In genomic region chr1:93304716-93305138, GRCh38 we compare ENCODE assay signal across 8 cellular contexts. TPM values are rescaled to one million over a fixed set of nuclear protein-coding genes. Genes with fewer than 3 reads are reported as not detected.
A peak's percentile ranks its signal among the peaks of the same experiment; 100 is the strongest.
DNase-seq lines count a peak whose midpoint lies in the region; ATAC-seq, FAIRE-seq and TF ChIP-seq lines count a peak whose summit lies in the region.

No MANE protein-coding gene starts in this region.

- no peaks in the 10 kb centered on the region for H3K27me3 Mint-ChIP-seq in activated CD4-positive, alpha-beta T cell treated with anti-CD3 and anti-CD28 coated beads, Interleukin-2, amount 10 ng/mL, durations not matched to agents 24 days and 14 days

- H3K79me2 ChIP-seq in neural cell (replicated peaks; ENCODE audit: insufficient read depth, low read length), result no peaks in the 10 kb centered on the region

- peak; percentile 65 for DNase-seq in EL
- peak; percentile 43 for DNase-seq in NCI-H345 treated with DMSO at 0.1 percent for 48 hours (lab: John Stamatoyannopoulos, UW; ENCODE audit: unreplicated experiment)
- peak; percentile 86 for DNase-seq in activated CD4-positive, alpha-beta T cell treated with anti-CD3 and anti-CD28 coated beads, Interleukin-2, amount 10 ng/mL, durations not matched to agents 24 days and 14 days
- no peak for DNase-seq in esophagus muscularis mucosa (ENCODE audit: extremely low spot score)
- DNase-seq in urothelium cell line (ENCODE audit: low spot score), result peak; percentile 46

- H2AFZ ChIP-seq in neural cell (ENCODE audit: low read depth, low read length), result no peak overlapping the region

- peak; percentile 54 for ATAC-seq in HG02678 (IDR thresholded peaks at IDR 0.05; ENCODE audit: unreplicated experiment)
- no peak for ATAC-seq in HG03097 (IDR thresholded peaks at IDR 0.05; ENCODE audit: low FRiP score, unreplicated experiment)

- TF ChIP-seq EP300 in esophagus muscularis mucosa (IDR thresholded peaks at IDR 0.05) (no peak), neural cell (conservative IDR thresholded peaks at IDR 0.05; ENCODE audit: poor library complexity, severe bottlenecking) (no peak)

- intact Hi-C loops in activated CD4-positive, alpha-beta T cell treated with anti-CD3 and anti-CD28 coated beads, Interleukin-2, amount 10 ng/mL, durations not matched to agents 24 days and 14 days (cut with micrococcal nuclease), result loop anchor here (2.0 to 10.0 kb wide), 3 partner anchors 42 to 320 kb away; no protein-coding TSS in a partner anchor
- intact Hi-C loops in esophagus muscularis mucosa (cut with DNase I), result loop anchor here (10.0 kb wide), 3 partner anchors 130 to 540 kb away; no protein-coding TSS in a partner anchor

- H3K36me3 Mint-ChIP-seq in activated CD4-positive, alpha-beta T cell treated with anti-CD3 and anti-CD28 coated beads, Interleukin-2, amount 10 ng/mL, durations not matched to agents 24 days and 14 days (ENCODE audit: low read depth), result peaks cover under 1% of the 10 kb centered on the region

- TF ChIP-seq CTCF in esophagus muscularis mucosa (IDR thresholded peaks at IDR 0.05), result peak; percentile 74 to 93 (median 85)
- TF ChIP-seq CTCF in neural cell (IDR thresholded peaks at IDR 0.05; ENCODE audit: poor library complexity, severe bottlenecking), result peak; percentile 90

- H3F3A ChIP-seq in neural cell (ENCODE audit: insufficient read depth, low read length, poor library complexity, severe bottlenecking), result no peaks in the 10 kb centered on the region

- WGBS in esophagus muscularis mucosa, result 27% methylated on average over 2 of the region's 2 CpGs

- H3K27me3 ChIP-seq in esophagus muscularis mucosa (no peaks in the 10 kb centered on the region), neural cell (ENCODE audit: insufficient read depth, low read depth, low read length) (no peaks in the 10 kb centered on the region)

- H3K9me3 ChIP-seq in esophagus muscularis mucosa, result no peaks in the 10 kb centered on the region
- H3K9me3 ChIP-seq in neural cell (ENCODE audit: low read length), result no peaks in the 10 kb centered on the region

- H3K4me3 Mint-ChIP-seq in activated CD4-positive, alpha-beta T cell treated with anti-CD3 and anti-CD28 coated beads, Interleukin-2, amount 10 ng/mL, durations not matched to agents 24 days and 14 days, result no peak overlapping the region

- TF ChIP-seq RAD21 in neural cell (conservative IDR thresholded peaks at IDR 0.05), result peak; percentile 84

- H3K27ac ChIP-seq in esophagus muscularis mucosa (replicated peaks in 1 of 4) (no peak overlapping the region), neural cell (ENCODE audit: low read length) (no peak overlapping the region)

- H3K9me2 ChIP-seq in neural cell (ENCODE audit: insufficient read depth, low read length), result no peaks in the 10 kb centered on the region

- no peak overlapping the region for H3K4me2 ChIP-seq in neural cell (ENCODE audit: low read length)

- no peaks in the 10 kb centered on the region for H4K20me1 ChIP-seq in neural cell (ENCODE audit: insufficient read depth)

- no peaks in the 10 kb centered on the region for H3K9me3 Mint-ChIP-seq in activated CD4-positive, alpha-beta T cell treated with anti-CD3 and anti-CD28 coated beads, Interleukin-2, amount 10 ng/mL, durations not matched to agents 24 days and 14 days

- H3K27ac Mint-ChIP-seq in activated CD4-positive, alpha-beta T cell treated with anti-CD3 and anti-CD28 coated beads, Interleukin-2, amount 10 ng/mL, durations not matched to agents 24 days and 14 days, result no peak overlapping the region

- TF ChIP-seq POLR2A in esophagus muscularis mucosa (IDR thresholded peaks at IDR 0.05; ENCODE audit: low read depth), result no peak

- peaks cover 0 to 16% (median 0%) of the 10 kb centered on the region in 4 donors for H3K36me3 ChIP-seq in esophagus muscularis mucosa
- H3K36me3 ChIP-seq in neural cell (ENCODE audit: insufficient read depth, low read length), result no peaks in the 10 kb centered on the region

- H3K4me1 ChIP-seq in esophagus muscularis mucosa, result no peaks in the 10 kb centered on the region

- no peak for FAIRE-seq in urothelium cell line (lab: Jason Lieb, UNC)

- H3K4me1 Mint-ChIP-seq in activated CD4-positive, alpha-beta T cell treated with anti-CD3 and anti-CD28 coated beads, Interleukin-2, amount 10 ng/mL, durations not matched to agents 24 days and 14 days, result no peaks in the 10 kb centered on the region

- no peak overlapping the region for H3K9ac ChIP-seq in neural cell (ENCODE audit: low read length)

- H3K4me3 ChIP-seq in esophagus muscularis mucosa (no peak overlapping the region), neural cell (ENCODE audit: low read length) (no peak overlapping the region)

TF ChIP-seq in neural cell, 6 proteins besides CTCF, POLR2A, EP300 and RAD21:
- TF ChIP-seq, protein P1, sequence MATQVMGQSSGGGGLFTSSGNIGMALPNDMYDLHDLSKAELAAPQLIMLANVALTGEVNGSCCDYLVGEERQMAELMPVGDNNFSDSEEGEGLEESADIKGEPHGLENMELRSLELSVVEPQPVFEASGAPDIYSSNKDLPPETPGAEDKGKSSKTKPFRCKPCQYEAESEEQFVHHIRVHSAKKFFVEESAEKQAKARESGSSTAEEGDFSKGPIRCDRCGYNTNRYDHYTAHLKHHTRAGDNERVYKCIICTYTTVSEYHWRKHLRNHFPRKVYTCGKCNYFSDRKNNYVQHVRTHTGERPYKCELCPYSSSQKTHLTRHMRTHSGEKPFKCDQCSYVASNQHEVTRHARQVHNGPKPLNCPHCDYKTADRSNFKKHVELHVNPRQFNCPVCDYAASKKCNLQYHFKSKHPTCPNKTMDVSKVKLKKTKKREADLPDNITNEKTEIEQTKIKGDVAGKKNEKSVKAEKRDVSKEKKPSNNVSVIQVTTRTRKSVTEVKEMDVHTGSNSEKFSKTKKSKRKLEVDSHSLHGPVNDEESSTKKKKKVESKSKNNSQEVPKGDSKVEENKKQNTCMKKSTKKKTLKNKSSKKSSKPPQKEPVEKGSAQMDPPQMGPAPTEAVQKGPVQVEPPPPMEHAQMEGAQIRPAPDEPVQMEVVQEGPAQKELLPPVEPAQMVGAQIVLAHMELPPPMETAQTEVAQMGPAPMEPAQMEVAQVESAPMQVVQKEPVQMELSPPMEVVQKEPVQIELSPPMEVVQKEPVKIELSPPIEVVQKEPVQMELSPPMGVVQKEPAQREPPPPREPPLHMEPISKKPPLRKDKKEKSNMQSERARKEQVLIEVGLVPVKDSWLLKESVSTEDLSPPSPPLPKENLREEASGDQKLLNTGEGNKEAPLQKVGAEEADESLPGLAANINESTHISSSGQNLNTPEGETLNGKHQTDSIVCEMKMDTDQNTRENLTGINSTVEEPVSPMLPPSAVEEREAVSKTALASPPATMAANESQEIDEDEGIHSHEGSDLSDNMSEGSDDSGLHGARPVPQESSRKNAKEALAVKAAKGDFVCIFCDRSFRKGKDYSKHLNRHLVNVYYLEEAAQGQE (IDR thresholded peaks at IDR 0.05; ENCODE audit: borderline replicate concordance), result no peak
- TF ChIP-seq SMC3 (conservative IDR thresholded peaks at IDR 0.05; ENCODE audit: poor library complexity), result peak; percentile 86

RNA-seq across cellular contexts. Expression of gene DR1, which starts 41.0 kb away (rescaled TPM):
- 100 and 107 TPM in 2 replicates for total RNA-seq in activated CD4-positive, alpha-beta T cell treated with anti-CD3 and anti-CD28 coated beads, Interleukin-2, amount 10 ng/mL, durations not matched to agents 24 days and 14 days
- total RNA-seq in esophagus muscularis mucosa, result 10 to 100 TPM; 20.3 to 32.5 (median 27.5) TPM
- polyA plus RNA-seq in neural cell, result 46.7 and 57.2 TPM in 2 replicates
- 81.1 and 108 TPM in 2 replicates for polyA minus RNA-seq in neural cell
